In the genomic region with DNA sequence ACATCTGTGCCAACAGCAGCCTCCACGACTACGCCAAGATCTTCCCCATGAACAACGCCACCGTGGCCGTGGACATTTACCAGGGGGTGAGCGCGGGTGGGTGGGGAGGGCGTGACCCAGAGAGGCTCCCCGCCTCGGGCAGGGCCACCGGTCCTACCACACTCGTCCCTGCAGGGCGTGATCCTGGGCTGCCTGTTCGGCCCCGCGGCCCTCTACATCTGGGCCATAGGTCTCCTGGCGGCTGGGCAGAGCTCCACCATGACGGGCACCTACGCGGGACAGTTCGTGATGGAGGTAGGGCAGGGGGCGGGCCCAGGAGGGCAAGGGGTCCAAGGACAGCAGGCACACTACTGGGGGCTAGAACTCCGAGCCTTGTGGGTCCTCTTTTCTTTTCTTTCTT, we compare ENCODE assay signal across 25 cellular contexts. TPM values are rescaled to one million over a fixed set of nuclear protein-coding genes. Genes with fewer than 3 reads are reported as not detected.
"Had no signal": no experiment of that assay in that cellular context is flagged by ENCODE, and none has a peak within 500 bp of the region (broad histone marks: within the 10 kb centered on the region; RNA-seq: fewer than 3 reads in every experiment).

No MANE protein-coding gene starts in this region.

- H3K4me3 ChIP-seq: esophagus muscularis mucosa, gastrocnemius medialis, heart right ventricle, left lung, mucosa of descending colon, prostate gland, spleen, tibial nerve had no signal

- H3K79me2 ChIP-seq: parathyroid adenoma had no signal

- ATAC-seq: effector memory CD8-positive, alpha-beta T cell; gastrocnemius medialis; heart right ventricle; left lung; mucosa of descending colon; naive thymus-derived CD8-positive, alpha-beta T cell; sciatic nerve; stimulated activated memory B cell treated with anti-CD40 and anti-IgM and Interleukin-4, amounts not matched to agents 10 μg/mL and 1 μg/mL and 100 μg/mL, for 72 hours had no signal

- H2AFZ ChIP-seq: parathyroid adenoma had no signal

- H3K36me3 ChIP-seq: esophagus muscularis mucosa, gastrocnemius medialis, prostate gland, tibial nerve had no signal

- H3K27ac ChIP-seq: epithelial cell of prostate, esophagus muscularis mucosa, gastrocnemius medialis, heart right ventricle, left lung, parathyroid adenoma, prostate gland, tibial nerve had no signal

- FAIRE-seq: keratinocyte had no signal

- H3K9ac ChIP-seq: parathyroid adenoma had no signal

- DNase-seq: effector memory CD8-positive, alpha-beta T cell; gastrocnemius medialis; heart right ventricle; immature natural killer cell; mucosa of descending colon; nucleus accumbens; spleen; stimulated activated CD4-positive, alpha-beta T cell treated with anti-CD3 and anti-CD28 coated beads, Interleukin-15, amount 100 ng/mL, for 24 hours; stimulated activated CD4-positive, alpha-beta T cell treated with anti-CD3 and anti-CD28 coated beads, Interleukin-1b, Interleukin-23, amount 100 ng/mL, for 48 hours; stimulated activated CD4-positive, alpha-beta T cell treated with anti-CD3 and anti-CD28 coated beads, Interleukin-4, amount 100 ng/mL, for 24 hours had no signal

- H3K27me3 ChIP-seq: gastrocnemius medialis, heart right ventricle, left lung, tibial nerve had no signal

- H3K9me3 ChIP-seq: esophagus muscularis mucosa, gastrocnemius medialis, heart right ventricle, left lung, mucosa of descending colon, prostate gland, spleen, tibial nerve had no signal

- H3K4me1 ChIP-seq: gastrocnemius medialis, parathyroid adenoma, prostate gland had no signal

RNA-seq across cellular contexts. Expression of gene SLC11A1, which starts 9.1 kb away (rescaled TPM):
- polyA plus RNA-seq: neural cell had no signal

RNA-seq across cellular contexts. Expression of gene VIL1, which starts 27.7 kb away (rescaled TPM):
- total RNA-seq: heart right ventricle; lung microvascular endothelial cell; naive thymus-derived CD8-positive, alpha-beta T cell; sciatic nerve; skeletal muscle tissue; temporal lobe; tibial nerve; ureter had no signal
- polyA plus RNA-seq: keratinocyte, neural cell had no signal

RNA-seq across cellular contexts. Expression of gene CATIP, which starts 34.5 kb away (rescaled TPM):
- total RNA-seq: esophagus muscularis mucosa; gastrocnemius medialis; heart right ventricle; lung microvascular endothelial cell; mucosa of descending colon; naive thymus-derived CD8-positive, alpha-beta T cell; sciatic nerve; skeletal muscle tissue; tibial nerve; ureter had no signal
- polyA plus RNA-seq: keratinocyte; naive thymus-derived CD8-positive, alpha-beta T cell; neural cell had no signal
